In the genomic region with DNA sequence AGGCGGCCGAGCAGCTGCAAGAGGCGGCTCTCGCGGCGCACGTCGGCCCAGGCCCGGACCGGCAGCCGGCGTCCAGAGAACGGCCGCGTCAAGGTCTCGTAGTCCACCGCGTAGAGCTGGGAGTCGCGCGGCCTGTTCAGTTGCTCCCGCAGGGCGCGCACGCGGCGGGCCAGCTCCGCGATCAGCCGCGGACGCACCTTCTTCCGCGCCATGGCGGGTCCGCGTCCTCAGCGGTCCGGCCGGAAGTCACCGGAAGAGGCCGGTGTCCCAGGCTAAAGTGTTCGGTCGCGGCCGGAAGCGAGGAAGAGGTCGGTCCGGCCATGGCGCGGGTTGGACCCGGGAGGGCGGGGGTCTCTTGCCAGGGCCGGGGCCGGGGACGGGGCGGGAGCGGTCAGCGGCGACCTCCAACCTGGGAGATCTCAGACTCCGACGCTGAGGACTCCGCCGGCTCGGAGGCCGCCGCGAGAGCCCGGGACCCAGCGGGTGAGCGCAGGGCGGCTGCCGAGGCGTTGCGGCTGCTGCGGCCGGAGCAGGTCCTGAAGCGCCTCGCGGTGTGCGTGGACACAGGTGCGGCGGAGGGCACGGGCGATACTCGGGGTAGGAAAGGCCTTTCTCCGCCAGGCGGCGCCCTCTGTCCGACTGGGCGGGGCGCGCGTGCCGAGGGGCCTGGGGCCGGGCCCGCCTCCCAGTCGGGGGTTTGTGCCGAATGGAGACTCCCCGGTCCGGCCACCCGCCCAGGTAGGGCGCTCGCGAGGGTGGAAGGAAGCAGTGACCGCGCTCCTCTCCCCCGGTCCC, we compare ENCODE assay signal across 8 cellular contexts. TPM values are rescaled to one million over a fixed set of nuclear protein-coding genes. Genes with fewer than 3 reads are reported as not detected.
DNase-seq lines count a peak whose midpoint lies in the region; ATAC-seq, FAIRE-seq and TF ChIP-seq lines count a peak whose summit lies in the region.

Gene MRPS34 (minus strand): TSS at position 227 of the 795 bp plus-strand sequence. CDS start 15 bp downstream, at position 212.

- H3K27ac ChIP-seq in keratinocyte (ENCODE audit: control insufficient read depth, insufficient read depth, low read length) = peak within 1 kb of the TSS; percentile 76

- peak within 1 kb of the TSS; percentile 73 to 75 (median 73) for H3K4me3 ChIP-seq in keratinocyte (ENCODE audit: control insufficient read depth in 2 of 3, extremely low read depth in 1 of 3, insufficient read depth in 2 of 3, low read depth in 1 of 3, low read length in 3 of 3)

- no peaks in the 10 kb centered on the region for H3K27me3 ChIP-seq in keratinocyte (ENCODE audit: control insufficient read depth, extremely low read depth, insufficient read depth, low read length)

- H3K4me1 ChIP-seq in keratinocyte (ENCODE audit: control insufficient read depth, extremely low read depth, insufficient read depth, low read length) = peaks cover 22% of the 10 kb centered on the region

- peak; percentile 86 for TF ChIP-seq POLR2A in GM12892 (IDR thresholded peaks at IDR 0.05; ENCODE audit: low read depth, low read length)

- H3K4me2 ChIP-seq in keratinocyte (ENCODE audit: control insufficient read depth, extremely low read depth, insufficient read depth, low read depth, low read length) = peak within 1 kb of the TSS; percentile 99

- peaks cover 32% of the 10 kb centered on the region for H3K79me2 ChIP-seq in keratinocyte (ENCODE audit: control insufficient read depth, insufficient read depth, low read length)

- peak; percentile 36 for ATAC-seq in HG02981 (IDR thresholded peaks at IDR 0.05; ENCODE audit: unreplicated experiment)
- no peak for ATAC-seq in HG02938 (IDR thresholded peaks at IDR 0.05; ENCODE audit: unreplicated experiment)

- H3K9me3 ChIP-seq in keratinocyte (ENCODE audit: control insufficient read depth, low read depth, low read length) = no peaks in the 10 kb centered on the region

- H4K20me1 ChIP-seq in keratinocyte (ENCODE audit: control insufficient read depth, extremely low read depth, insufficient read depth, low read length) = peaks cover 2% of the 10 kb centered on the region

- DNase-seq in GM12892 (ENCODE audit: insufficient read length) = peak; percentile 87
- peak; percentile 76 for DNase-seq in NCI-H2196 treated with DMSO at 0.1 percent for 48 hours (lab: John Stamatoyannopoulos, UW; ENCODE audit: unreplicated experiment)
- peak; percentile 63 to 70 (median 66) for DNase-seq in activated CD4-positive, CD25-positive, alpha-beta regulatory T cell (lab: John Stamatoyannopoulos, UW)
- peak; percentile 69 for DNase-seq in central memory CD4-positive, alpha-beta T cell
- DNase-seq in keratinocyte (ENCODE audit: low read depth, low spot score) = no peak
- peak; percentile 65 to 75 (median 72) for DNase-seq in stimulated activated CD4-positive, alpha-beta T cell treated with anti-CD3 and anti-CD28 coated beads, Interleukin-12 subunit alpha, Interleukin-12 subunit beta, amount 100 ng/mL, for 48 hours (ENCODE audit: low read depth in 2 of 3, low spot score in 1 of 3)

- FAIRE-seq in GM12892 (lab: Jason Lieb, UNC) = peak; percentile 94
- FAIRE-seq in keratinocyte (lab: Jason Lieb, UNC) = no peak

- peaks cover 3 to 11% of the 10 kb centered on the region in 2 experiments for H3K36me3 ChIP-seq in keratinocyte (ENCODE audit: control insufficient read depth in 2 of 2, extremely low read depth in 1 of 2, insufficient read depth in 2 of 2, low read length in 2 of 2)

- TF ChIP-seq CTCF in keratinocyte (optimal IDR thresholded peaks at IDR 0.05 in 1 of 3, IDR thresholded peaks at IDR 0.05 in 1 of 3, conservative IDR thresholded peaks at IDR 0.05 in 1 of 3; ENCODE audit: extremely low read depth in 1 of 3, insufficient read depth in 2 of 3, low read length in 3 of 3) = peak; percentile 51 to 84 (median 84)

- H2AFZ ChIP-seq in keratinocyte (ENCODE audit: control insufficient read depth, low read length) = peak within 1 kb of the TSS; percentile 74

- H3K9me1 ChIP-seq in keratinocyte (ENCODE audit: control insufficient read depth, extremely low read depth, insufficient read depth, low read length) = no peaks in the 10 kb centered on the region

- peak within 1 kb of the TSS; percentile 81 for H3K9ac ChIP-seq in keratinocyte (ENCODE audit: control insufficient read depth, extremely low read depth, insufficient read depth, low read length)

- dilution Hi-C loops in keratinocyte (cut with MboI; ENCODE audit: extremely low pct_ligation_motif_present, low sequenced_read_pairs) = no loop called here

RNA-seq across cellular contexts. Expression of gene MRPS34, which starts in this region (rescaled TPM):
- polyA plus RNA-seq in GM12892 (2012; ENCODE audit: missing spikeins) = 58.1 TPM
- polyA plus RNA-seq in keratinocyte = 62.9 to 74.3 TPM (median 68.0 TPM) in 3 replicates
- 53.0 TPM for polyA plus RNA-seq in keratinocyte (2011; ENCODE audit: low read depth)
- 39.4 and 75.2 TPM in 2 replicates for polyA plus RNA-seq in keratinocyte (2011; cell fraction: cytosol; rRNA removed)
- 30.1 and 35.3 TPM in 2 replicates for polyA plus RNA-seq in keratinocyte (2011; cell fraction: nucleus; rRNA removed)
- polyA plus RNA-seq in keratinocyte (2012; ENCODE audit: low replicate concordance) = 58.2 and 99.4 TPM in 2 replicates
- polyA minus RNA-seq in keratinocyte = 16.9 to 21.9 TPM (median 17.0 TPM) in 3 replicates
- 75.8 TPM for polyA minus RNA-seq in keratinocyte (2011; cell fraction: cytosol; rRNA and poly(A)+ RNA removed)
- 11.4 and 12.8 TPM in 2 replicates for polyA minus RNA-seq in keratinocyte (2011; cell fraction: nucleus; rRNA and poly(A)+ RNA removed)
